Comparison of ENCODE assay signal across 21 cellular contexts in the genomic region with DNA sequence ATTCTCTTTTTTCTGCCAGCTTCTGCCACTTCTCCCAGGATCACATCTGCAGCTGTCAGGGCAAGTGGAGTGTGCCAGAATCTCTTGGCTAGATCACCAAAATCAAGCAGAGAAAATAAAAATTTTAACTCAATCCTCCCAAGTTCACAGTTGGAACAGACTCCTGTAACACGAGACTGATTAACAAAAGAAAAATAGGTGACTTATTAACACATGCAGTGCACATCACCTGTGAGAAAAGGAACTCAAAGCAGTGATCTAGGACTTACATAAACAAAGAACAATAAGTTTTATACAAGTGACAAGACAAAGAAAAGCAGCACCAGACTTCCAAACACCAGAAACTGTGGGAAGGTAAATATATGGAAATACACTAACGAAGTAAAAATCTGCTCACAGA.
"Had no signal": no experiment of that assay in that cellular context is flagged by ENCODE, and none has a peak within 500 bp of the region (broad histone marks: within the 10 kb centered on the region; RNA-seq: fewer than 3 reads in every experiment).

No MANE protein-coding gene starts in this region.

- H3K27ac ChIP-seq: breast epithelium, esophagus muscularis mucosa, foreskin keratinocyte, heart left ventricle, psoas muscle, right atrium auricular region, spleen, uterus had no signal

- H3K36me3 ChIP-seq: breast epithelium, esophagus muscularis mucosa, heart left ventricle, right atrium auricular region, spleen, uterus had no signal

- DNase-seq: activated CD4-positive, alpha-beta T cell treated with anti-CD3 and anti-CD28 coated beads for 1 hour; activated CD4-positive, alpha-beta T cell treated with anti-CD3 and anti-CD28 coated beads, Interleukin-2, amount 10 ng/mL, durations not matched to agents 7 days and 5 days; activated CD8-positive, alpha-beta T cell treated with anti-CD3 and anti-CD28 coated beads for 36 hours; activated naive CD4-positive, alpha-beta T cell; activated T-cell treated with anti-CD3 and anti-CD28 coated beads, Interleukin-2, amount 50 U/mL, for 48 hours; central memory CD4-positive, alpha-beta T cell; endodermal cell; foreskin keratinocyte; heart left ventricle; hypothalamus; mammary epithelial cell; natural killer cell; psoas muscle; spleen; stimulated activated CD4-positive, alpha-beta T cell treated with anti-CD3 and anti-CD28 coated beads, Interleukin-2, amount 100 ng/mL, for 48 hours; T-helper 17 cell; T1000; uterus had no signal

- H3K4me3 ChIP-seq: breast epithelium, esophagus muscularis mucosa, heart left ventricle, psoas muscle, right atrium auricular region, spleen, uterus had no signal

- H3K27me3 ChIP-seq: breast epithelium, esophagus muscularis mucosa, foreskin keratinocyte, heart left ventricle, right atrium auricular region, spleen, uterus had no signal

- H3K9me3 ChIP-seq: uterus had no signal

- H3K4me1 ChIP-seq: breast epithelium, esophagus muscularis mucosa, foreskin keratinocyte, heart left ventricle, psoas muscle, right atrium auricular region, spleen, uterus had no signal
